ENCODE assay signal across 8 cellular contexts in the genomic region with DNA sequence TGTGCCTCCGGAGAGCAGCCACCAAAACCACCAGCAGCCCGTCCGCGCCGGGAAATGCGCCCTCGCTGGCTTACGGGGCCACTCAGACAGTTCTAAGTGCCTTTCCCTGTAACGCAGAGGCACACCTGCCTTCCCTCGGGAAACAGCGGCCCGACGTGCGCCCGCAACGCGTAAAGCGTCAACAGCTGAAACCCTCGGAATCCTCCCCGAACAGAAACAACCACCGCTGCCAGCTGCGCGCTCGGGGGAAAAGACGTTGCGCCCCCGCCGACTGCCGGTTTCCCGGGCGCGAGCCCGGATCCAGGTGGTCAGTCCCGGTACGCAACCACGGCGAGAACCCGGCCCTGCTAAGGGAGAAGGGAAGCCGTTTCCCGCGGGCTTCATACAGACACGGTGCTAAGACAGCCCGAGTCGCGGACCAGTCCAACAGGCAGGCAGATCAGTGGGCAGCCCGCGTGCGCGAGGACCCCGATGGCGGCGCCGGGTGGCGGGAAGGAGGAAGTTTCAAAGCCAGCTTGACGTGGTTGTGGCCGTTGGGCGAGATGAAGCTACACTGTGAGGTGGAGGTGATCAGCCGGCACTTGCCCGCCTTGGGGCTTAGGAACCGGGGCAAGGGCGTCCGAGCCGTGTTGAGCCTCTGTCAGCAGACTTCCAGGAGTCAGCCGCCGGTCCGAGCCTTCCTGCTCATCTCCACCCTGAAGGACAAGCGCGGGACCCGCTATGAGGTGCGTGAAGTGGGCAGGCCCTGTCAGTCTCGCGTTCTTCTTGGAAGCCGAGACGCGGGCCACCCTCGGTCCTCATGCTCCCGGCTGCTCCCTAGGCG.
DNase-seq lines count a peak whose midpoint lies in the region; ATAC-seq, FAIRE-seq and TF ChIP-seq lines count a peak whose summit lies in the region.

A gene with protein sequence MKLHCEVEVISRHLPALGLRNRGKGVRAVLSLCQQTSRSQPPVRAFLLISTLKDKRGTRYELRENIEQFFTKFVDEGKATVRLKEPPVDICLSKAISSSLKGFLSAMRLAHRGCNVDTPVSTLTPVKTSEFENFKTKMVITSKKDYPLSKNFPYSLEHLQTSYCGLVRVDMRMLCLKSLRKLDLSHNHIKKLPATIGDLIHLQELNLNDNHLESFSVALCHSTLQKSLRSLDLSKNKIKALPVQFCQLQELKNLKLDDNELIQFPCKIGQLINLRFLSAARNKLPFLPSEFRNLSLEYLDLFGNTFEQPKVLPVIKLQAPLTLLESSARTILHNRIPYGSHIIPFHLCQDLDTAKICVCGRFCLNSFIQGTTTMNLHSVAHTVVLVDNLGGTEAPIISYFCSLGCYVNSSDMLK (plus strand): TSS at position 462 of the 823 bp plus-strand sequence. CDS start 81 bp downstream, at position 543.

- H3K27me3 ChIP-seq in OCI-LY3 (ENCODE audit: low read depth, low read length) (no peaks in the 10 kb centered on the region), mucosa of rectum (ENCODE audit: control insufficient read depth in 2 of 2, insufficient read depth in 2 of 2, low read length in 2 of 2) (no peaks in the 10 kb centered on the region)

- H3K4me2 ChIP-seq in OCI-LY3 (ENCODE audit: low read length) = peak within 1 kb of the TSS; percentile 75

- peak; percentile 47 for ATAC-seq in GM21515 (IDR thresholded peaks at IDR 0.05; ENCODE audit: unreplicated experiment)

- H3K4me3 ChIP-seq in OCI-LY3 (ENCODE audit: low read length) = peak within 1 kb of the TSS; percentile 85
- H3K4me3 ChIP-seq in mucosa of rectum (ENCODE audit: low read length in 2 of 2) = peak within 1 kb of the TSS; percentile 97 to 99

- no peak for FAIRE-seq in D721Med (lab: Jason Lieb, UNC)

- H4K20me1 ChIP-seq in OCI-LY3 (ENCODE audit: insufficient read depth, low read length) = no peaks in the 10 kb centered on the region

- peaks cover 14% of the 10 kb centered on the region for H3K36me3 ChIP-seq in OCI-LY3 (replicated peaks; ENCODE audit: low read depth, low read length)
- peaks cover 3 to 5% of the 10 kb centered on the region in 2 donors for H3K36me3 ChIP-seq in mucosa of rectum (ENCODE audit: control insufficient read depth in 2 of 2, insufficient read depth in 2 of 2, low read length in 2 of 2)

- H3K9ac ChIP-seq in OCI-LY3 (ENCODE audit: low read length) (peak within 1 kb of the TSS; percentile 92), mucosa of rectum (ENCODE audit: low read depth in 1 of 2, low read length in 2 of 2) (peak within 1 kb of the TSS; percentile 99)

- peak within 1 kb of the TSS; percentile 58; the same call in 1 of the 2 replicates for H2AFZ ChIP-seq in OCI-LY3 (ENCODE audit: low read depth, low read length)

- no peak for TF ChIP-seq CTCF in D721Med (IDR thresholded peaks at IDR 0.05; ENCODE audit: insufficient read depth, missing control alignments)
- no peak for TF ChIP-seq CTCF in OCI-LY3 (IDR thresholded peaks at IDR 0.05; ENCODE audit: low read depth, low read length)

- no peaks in the 10 kb centered on the region for H3K9me3 ChIP-seq in OCI-LY3 (ENCODE audit: insufficient read depth, low read length)
- no peaks in the 10 kb centered on the region for H3K9me3 ChIP-seq in mucosa of rectum (ENCODE audit: control insufficient read depth in 2 of 2, low read length in 2 of 2)

- H3K4me1 ChIP-seq in OCI-LY3 (ENCODE audit: low read length) (peaks cover 25% of the 10 kb centered on the region), mucosa of rectum (ENCODE audit: control insufficient read depth in 2 of 2, insufficient read depth in 2 of 2, low read length in 2 of 2) (peaks cover 4 to 14% of the 10 kb centered on the region in 2 donors)

- peaks cover 60% of the 10 kb centered on the region for H3K79me2 ChIP-seq in OCI-LY3 (ENCODE audit: low read length)

- H3K27ac ChIP-seq in OCI-LY3 (ENCODE audit: low read length) (peak within 1 kb of the TSS; percentile 88), epithelial cell of prostate (peak within 1 kb of the TSS; percentile 94), mucosa of rectum (ENCODE audit: low read depth in 2 of 2, low read length in 2 of 2) (peak within 1 kb of the TSS; percentile 98 to 99)

- DNase-seq in D721Med (ENCODE audit: insufficient read length, low spot score) (peak; percentile 45), HuH-7 (ENCODE audit: low spot score) (peak; percentile 52), activated T-cell treated with anti-CD3 and anti-CD28 coated beads for 48 hours (ENCODE audit: low read depth) (peak; percentile 83), epithelial cell of prostate (ENCODE audit: low read depth, low spot score) (peak; percentile 39)
- peak; percentile 70 to 73 for DNase-seq in stimulated activated CD8-positive, alpha-beta memory T cell treated with anti-CD3 and anti-CD28 coated beads, Interleukin-4, amount 100 ng/mL, for 4 hours (ENCODE audit: low read depth in 2 of 2, low spot score in 1 of 2)

Comparison
In these comparisons a context has a peak if more than half of its experiments do, and no peak if none do; other contexts are left out.
1. Peak in every context shown above with its lines: DNase-seq, ATAC-seq, H3K4me3 ChIP-seq and H3K27ac ChIP-seq.